In the genomic region with DNA sequence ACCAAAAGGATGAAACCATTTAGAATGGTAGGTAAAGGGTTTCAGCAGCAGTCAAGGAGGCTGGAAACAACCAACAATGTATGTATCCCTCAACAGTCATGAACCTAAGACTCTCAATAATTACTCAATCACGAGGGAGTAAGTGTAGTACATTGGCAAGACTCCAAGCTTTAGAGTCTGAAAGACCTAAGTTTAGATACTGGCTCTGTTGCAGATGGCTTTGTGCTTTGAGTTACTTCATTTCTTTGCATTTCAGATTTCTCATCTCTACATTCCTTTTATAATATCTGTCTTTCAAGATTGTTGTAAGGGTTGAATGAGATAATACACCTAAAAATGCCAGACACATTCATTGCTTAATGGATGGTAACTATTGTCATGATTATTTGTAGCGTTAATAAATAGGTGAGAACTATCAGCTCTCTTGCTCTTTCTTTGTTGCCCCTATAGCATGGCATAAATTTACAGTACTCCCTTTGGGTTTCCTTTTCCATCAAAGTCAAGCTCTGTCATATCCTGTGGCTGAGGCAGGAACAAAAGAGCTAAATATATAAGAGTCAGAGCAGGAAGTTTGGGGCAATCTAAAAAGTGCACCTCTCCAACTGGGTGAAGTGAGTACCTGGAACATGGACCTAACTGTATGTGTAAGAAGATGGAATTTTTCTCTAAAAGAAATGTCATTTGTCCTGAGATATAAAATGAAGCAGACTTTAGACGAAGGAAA, we compare ENCODE assay signal across 9 cellular contexts.
A peak's percentile ranks its signal among the peaks of the same experiment; 100 is the strongest.
DNase-seq lines count a peak whose midpoint lies in the region; ATAC-seq, FAIRE-seq and TF ChIP-seq lines count a peak whose summit lies in the region.
"Had no signal": no experiment of that assay in that cellular context is flagged by ENCODE, and none has a peak within 500 bp of the region (broad histone marks: within the 10 kb centered on the region; RNA-seq: fewer than 3 reads in every experiment).

No MANE protein-coding gene starts in this region.

- TF ChIP-seq CTCF in AG10803 (conservative IDR thresholded peaks at IDR 0.05; ENCODE audit: low read length) (no peak), K562 (IDR thresholded peaks at IDR 0.05 in 2 of 3, conservative IDR thresholded peaks at IDR 0.05 in 1 of 3; ENCODE audit: insufficient read depth in 2 of 3, low read depth in 1 of 3, low read length in 3 of 3) (no peak), HepG2 (CRISPR knock-in tag; IDR thresholded peaks at IDR 0.05) (no peak)

- H3K9me3 ChIP-seq in K562 (replicated peaks; ENCODE audit: control insufficient read depth, insufficient read depth, low read depth, low read length) (no peaks in the 10 kb centered on the region), HepG2 (ENCODE audit: low read length) (no peaks in the 10 kb centered on the region)
- H3K9me3 ChIP-seq: Caco-2 had no signal

- intact Hi-C loops in K562 (cut with micrococcal nuclease), result no loop called here
- intact Hi-C loops in HepG2 (cut with micrococcal nuclease; ENCODE audit: unreplicated experiment), result no loop called here

- H4K20me1 ChIP-seq in K562 (replicated peaks; ENCODE audit: control insufficient read depth, insufficient read depth, low read length) (no peaks in the 10 kb centered on the region), HepG2 (ENCODE audit: insufficient read depth, low read length) (no peaks in the 10 kb centered on the region)

- BruUV-seq in K562 (replicated peaks; lab: Mats Ljungman, UMichigan), result no TSS peak
- BruUV-seq in HepG2 (replicated peaks; lab: Mats Ljungman, UMichigan), result no TSS peak

- H3K9ac ChIP-seq in K562 (ENCODE audit: insufficient read depth in 1 of 2, low read depth in 2 of 2, low read length in 2 of 2) (no peak overlapping the region), HepG2 (ENCODE audit: insufficient read depth, low read depth, low read length) (no peak overlapping the region)

- no peak for TF ChIP-seq EP300 in K562 (IDR thresholded peaks at IDR 0.05; ENCODE audit: low read length)
- no peak for TF ChIP-seq EP300 in HepG2 (IDR thresholded peaks at IDR 0.05; ENCODE audit: low read depth in 2 of 2, low read length in 2 of 2)
- TF ChIP-seq EP300 in HepG2 (CRISPR knock-in tag; IDR thresholded peaks at IDR 0.05; ENCODE audit: borderline replicate concordance), result no peak

- WGBS in K562 (ENCODE audit: insufficient coverage, low coverage, missing lambda C conversion rate), result 19% methylated on average over 3 of the region's 3 CpGs
- 11% methylated on average over 3 of the region's 3 CpGs for WGBS in HepG2 (ENCODE audit: low lambda C conversion rate)

- DNase-seq in AG10803 (ENCODE audit: low read depth) (peak; percentile 54), K562 (ENCODE audit: extremely low read depth in 1 of 4, low spot score in 3 of 4) (no peak), hippocampal formation (lab: John Stamatoyannopoulos, UW) (no peak), HepG2 (ENCODE audit: low spot score) (no peak)
- no peak for DNase-seq in activated CD4-positive, alpha-beta T cell treated with anti-CD3 and anti-CD28 coated beads for 1 hour
- no peak for DNase-seq in activated CD4-positive, alpha-beta T cell treated with anti-CD3 and anti-CD28 coated beads, Interleukin-2, amount 50 U/mL, for 48 hours

- H2AFZ ChIP-seq in K562 (ENCODE audit: low read depth, low read length) (no peak overlapping the region), HepG2 (ENCODE audit: low read length) (no peak overlapping the region)

- POLR2A ChIA-PET in K562 (lab: Yijun Ruan, JAX), result interaction anchor here (0.6 kb wide), 1 partner anchor 116 kb away, joined by 4 read pairs; no protein-coding TSS in a partner anchor
- POLR2A ChIA-PET in HepG2 (lab: Yijun Ruan, JAX), result no interaction called here

- no peak for TF ChIP-seq RAD21 in K562 (CRISPR knock-in tag; conservative IDR thresholded peaks at IDR 0.05 in 1 of 2, IDR thresholded peaks at IDR 0.05 in 1 of 2)
- TF ChIP-seq RAD21 in HepG2 (CRISPR knock-in tag; IDR thresholded peaks at IDR 0.05), result no peak

- H3K4me3 ChIP-seq in AG10803 (ENCODE audit: low read length) (no peak overlapping the region), K562 (no peak overlapping the region), HepG2 (replicated peaks in 1 of 3; ENCODE audit: insufficient read depth in 1 of 3, low read depth in 2 of 3, low read length in 3 of 3) (no peak overlapping the region)

- peak; percentile 28 for ATAC-seq in GM19372 (IDR thresholded peaks at IDR 0.05; ENCODE audit: low read depth, unreplicated experiment)
- ATAC-seq in HG03196 (IDR thresholded peaks at IDR 0.05; ENCODE audit: unreplicated experiment), result peak; percentile 24
- no peak; the same call in 2 of the 3 replicates for ATAC-seq in K562
- no peak for ATAC-seq in HepG2

- H3K4me1 ChIP-seq in K562 (replicated peaks in 1 of 2; ENCODE audit: control insufficient read depth in 2 of 2, insufficient read depth in 2 of 2, low read length in 2 of 2) (no peaks in the 10 kb centered on the region), HepG2 (ENCODE audit: insufficient read depth, low read length) (no peaks in the 10 kb centered on the region)
- H3K4me1 ChIP-seq: Caco-2 had no signal

- H3K27ac ChIP-seq in K562 (ENCODE audit: extremely low read depth, low read depth, low read length), result no peak overlapping the region
- no peak overlapping the region for H3K27ac ChIP-seq in HepG2 (ENCODE audit: extremely low read length, insufficient read depth, low read length)

- CTCF ChIA-PET in K562 (lab: Yijun Ruan, JAX; ENCODE audit: low intra/inter-chr PET ratio), result no interaction called here
- CTCF ChIA-PET in HepG2 (lab: Yijun Ruan, JAX; ENCODE audit: low intra/inter-chr PET ratio, low total read pairs), result no interaction called here

- in situ Hi-C loops in K562 (cut with MboI) (no loop called here), HepG2 (cut with HindIII; ENCODE audit: extremely low pct_ligation_motif_present, low pct_unique_long_range_greater_than_20kb) (no loop called here)

- H3K36me3 ChIP-seq in K562 (ENCODE audit: control insufficient read depth, insufficient read depth, low read length), result no peaks in the 10 kb centered on the region
- no peaks in the 10 kb centered on the region for H3K36me3 ChIP-seq in HepG2 (replicated peaks in 1 of 2; ENCODE audit: control insufficient read depth in 1 of 2, insufficient read depth in 2 of 2, low read length in 2 of 2)

- H3K27me3 ChIP-seq in K562 (ENCODE audit: control insufficient read depth in 2 of 2, insufficient read depth in 2 of 2, low read length in 2 of 2), result no peaks in the 10 kb centered on the region
- H3K27me3 ChIP-seq in HepG2 (ENCODE audit: control insufficient read depth in 1 of 2, insufficient read depth in 2 of 2, low read length in 2 of 2), result no peaks in the 10 kb centered on the region

- H3K4me2 ChIP-seq in K562 (ENCODE audit: insufficient read depth, low read length) (no peak overlapping the region), HepG2 (ENCODE audit: low read depth, low read length) (no peak overlapping the region)

- FAIRE-seq in K562 (lab: Jason Lieb, UNC), result no peak
- no peak for FAIRE-seq in HepG2 (lab: Jason Lieb, UNC)

- H3K79me2 ChIP-seq in K562 (ENCODE audit: control insufficient read depth, insufficient read depth, low read length), result no peaks in the 10 kb centered on the region
- H3K79me2 ChIP-seq in HepG2 (ENCODE audit: insufficient read depth, low read length), result no peaks in the 10 kb centered on the region

- H3K9me1 ChIP-seq in K562 (ENCODE audit: control insufficient read depth, insufficient read depth, low read length), result no peaks in the 10 kb centered on the region

- TF ChIP-seq POLR2A in K562 (conservative IDR thresholded peaks at IDR 0.05) (no peak), HepG2 (IDR thresholded peaks at IDR 0.05; ENCODE audit: insufficient read depth in 1 of 2, low read depth in 2 of 2, low read length in 2 of 2) (no peak)

TF ChIP-seq in K562, 482 proteins besides CTCF, POLR2A, EP300 and RAD21:
- no peak for TF ChIP-seq CCNT2 (IDR thresholded peaks at IDR 0.05; ENCODE audit: borderline replicate concordance, extremely low read depth, insufficient read length, low read depth, low read length)
- no peak for TF ChIP-seq LEF1 (IDR thresholded peaks at IDR 0.05)
- TF ChIP-seq NFIC (IDR thresholded peaks at IDR 0.05), result peak; percentile 59
TF ChIP-seq in K562: peak in this region for 1.

TF ChIP-seq in HepG2, 621 proteins besides CTCF, POLR2A, EP300 and RAD21 (continues in another document):
- no peak for TF ChIP-seq SRSF1 (optimal IDR thresholded peaks at IDR 0.05; ENCODE audit: low read depth, low read length)
- TF ChIP-seq ZNF431 (CRISPR knock-in tag; IDR thresholded peaks at IDR 0.05; ENCODE audit: borderline replicate concordance, low read depth), result no peak
- TF ChIP-seq, protein P1, sequence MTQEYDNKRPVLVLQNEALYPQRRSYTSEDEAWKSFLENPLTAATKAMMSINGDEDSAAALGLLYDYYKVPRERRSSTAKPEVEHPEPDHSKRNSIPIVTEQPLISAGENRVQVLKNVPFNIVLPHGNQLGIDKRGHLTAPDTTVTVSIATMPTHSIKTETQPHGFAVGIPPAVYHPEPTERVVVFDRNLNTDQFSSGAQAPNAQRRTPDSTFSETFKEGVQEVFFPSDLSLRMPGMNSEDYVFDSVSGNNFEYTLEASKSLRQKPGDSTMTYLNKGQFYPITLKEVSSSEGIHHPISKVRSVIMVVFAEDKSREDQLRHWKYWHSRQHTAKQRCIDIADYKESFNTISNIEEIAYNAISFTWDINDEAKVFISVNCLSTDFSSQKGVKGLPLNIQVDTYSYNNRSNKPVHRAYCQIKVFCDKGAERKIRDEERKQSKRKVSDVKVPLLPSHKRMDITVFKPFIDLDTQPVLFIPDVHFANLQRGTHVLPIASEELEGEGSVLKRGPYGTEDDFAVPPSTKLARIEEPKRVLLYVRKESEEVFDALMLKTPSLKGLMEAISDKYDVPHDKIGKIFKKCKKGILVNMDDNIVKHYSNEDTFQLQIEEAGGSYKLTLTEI (CRISPR knock-in tag; conservative IDR thresholded peaks at IDR 0.05), result no peak
- TF ChIP-seq ZNF468 (CRISPR knock-in tag; IDR thresholded peaks at IDR 0.05), result no peak
- TF ChIP-seq KDM3A (CRISPR knock-in tag; IDR thresholded peaks at IDR 0.05; ENCODE audit: low read depth), result no peak
- TF ChIP-seq GFI1 (CRISPR knock-in tag; IDR thresholded peaks at IDR 0.05; ENCODE audit: borderline replicate concordance), result no peak
- TF ChIP-seq HNRNPK (IDR thresholded peaks at IDR 0.05; ENCODE audit: low read depth, low read length, poor library complexity, severe bottlenecking), result no peak
- TF ChIP-seq TEF (CRISPR knock-in tag; IDR thresholded peaks at IDR 0.05), result no peak
- no peak for TF ChIP-seq ZNF547 (CRISPR knock-in tag; IDR thresholded peaks at IDR 0.05)
- no peak for TF ChIP-seq SALL1 (CRISPR knock-in tag; IDR thresholded peaks at IDR 0.05)
- TF ChIP-seq ZNF577 (CRISPR knock-in tag; IDR thresholded peaks at IDR 0.05; ENCODE audit: borderline replicate concordance, low read depth), result no peak
- TF ChIP-seq SMC3 (IDR thresholded peaks at IDR 0.05; ENCODE audit: low read length), result no peak

Comparison
In these comparisons a context has a peak if more than half of its experiments do, and no peak if none do; other contexts are left out.
1. ATAC-seq: peak in GM19372 (single experiment) and HG03196 (single experiment); none in K562 (single experiment) and HepG2 (single experiment).